19 cellular contexts compared by ENCODE assay signal in genomic region chr13:88958821-88959220, GRCh38.
DNase-seq lines count a peak whose midpoint lies in the region; TF ChIP-seq lines count a peak whose summit lies in the region.
"Had no signal": no experiment of that assay in that cellular context is flagged by ENCODE, and none has a peak within 500 bp of the region (broad histone marks: within the 10 kb centered on the region; RNA-seq: fewer than 3 reads in every experiment).

No MANE protein-coding gene starts in this region.

- TF ChIP-seq CTCF in astrocyte of the cerebellum (IDR thresholded peaks at IDR 0.05; ENCODE audit: low read depth, low read length, missing control alignments), result no peak
- no peak for TF ChIP-seq CTCF in esophagus muscularis mucosa (IDR thresholded peaks at IDR 0.05)

- intact Hi-C loops in esophagus muscularis mucosa (cut with DNase I), result no loop called here

- H3K36me3 ChIP-seq in esophagus muscularis mucosa, result no peaks in the 10 kb centered on the region
- H3K36me3 ChIP-seq: BE2C, HAP-1, MG63 had no signal

- WGBS in esophagus muscularis mucosa, result 19% methylated on average over 2 of the region's 2 CpGs

- H3K9me3 ChIP-seq in esophagus muscularis mucosa, result no peaks in the 10 kb centered on the region
- H3K9me3 ChIP-seq: BE2C, HAP-1, MG63 had no signal

- H3K4me3 ChIP-seq in astrocyte of the cerebellum (ENCODE audit: low read depth, low read length), result no peak overlapping the region
- no peak overlapping the region for H3K4me3 ChIP-seq in esophagus muscularis mucosa
- H3K4me3 ChIP-seq: HAP-1, MG63 had no signal

- in situ Hi-C loops in astrocyte of the cerebellum (cut with HindIII; ENCODE audit: low sequenced_read_pairs), result no loop called here

- H3K27ac ChIP-seq in esophagus muscularis mucosa (replicated peaks in 1 of 4), result no peak overlapping the region
- H3K27ac ChIP-seq: 22Rv1 had no signal

- DNase-seq in DMS 273 (lab: John Stamatoyannopoulos, UW; ENCODE audit: unreplicated experiment) (peak; percentile 0), DMS 273 treated with DMSO at 0.1 percent for 48 hours (lab: John Stamatoyannopoulos, UW) (no peak), astrocyte of the cerebellum (ENCODE audit: low read depth) (peak; percentile 36), left kidney (ENCODE audit: low read depth, low spot score) (peak; percentile 10), smooth muscle cell of the brain vasculature (ENCODE audit: low read depth, low spot score) (peak; percentile 2), esophagus muscularis mucosa (ENCODE audit: extremely low spot score) (no peak), MV-4-11 (lab: John Stamatoyannopoulos, UW) (no peak), hepatic stellate cell (ENCODE audit: low spot score) (no peak)
- DNase-seq: BE2C; Calu3; CD4-positive, alpha-beta T cell; DMS79; MG63; NCI-H1092 treated with DMSO at 0.1 percent for 48 hours; NCI-H187 treated with DMSO at 0.1 percent for 48 hours; NCI-H2171 treated with DMSO at 0.1 percent for 48 hours; NCI-H82 had no signal

- no peak for TF ChIP-seq EP300 in esophagus muscularis mucosa (IDR thresholded peaks at IDR 0.05)

- H3K27me3 ChIP-seq in esophagus muscularis mucosa, result no peaks in the 10 kb centered on the region
- H3K27me3 ChIP-seq: BE2C, MG63 had no signal

- TF ChIP-seq POLR2A in esophagus muscularis mucosa (IDR thresholded peaks at IDR 0.05; ENCODE audit: low read depth), result no peak

- no peaks in the 10 kb centered on the region for H3K4me1 ChIP-seq in esophagus muscularis mucosa
- H3K4me1 ChIP-seq: BE2C, HAP-1 had no signal

Comparison
In these comparisons a context has a peak if more than half of its experiments do, and no peak if none do; other contexts are left out.
1. DNase-seq: peak in DMS 273 (single experiment), astrocyte of the cerebellum (single experiment), left kidney (single experiment) and smooth muscle cell of the brain vasculature (single experiment); none in DMS 273 treated with DMSO at 0.1 percent for 48 hours (single experiment), esophagus muscularis mucosa (single experiment), MV-4-11 (single experiment) and hepatic stellate cell (single experiment).